ENCODE assay signal across 18 cellular contexts in the genomic region with DNA sequence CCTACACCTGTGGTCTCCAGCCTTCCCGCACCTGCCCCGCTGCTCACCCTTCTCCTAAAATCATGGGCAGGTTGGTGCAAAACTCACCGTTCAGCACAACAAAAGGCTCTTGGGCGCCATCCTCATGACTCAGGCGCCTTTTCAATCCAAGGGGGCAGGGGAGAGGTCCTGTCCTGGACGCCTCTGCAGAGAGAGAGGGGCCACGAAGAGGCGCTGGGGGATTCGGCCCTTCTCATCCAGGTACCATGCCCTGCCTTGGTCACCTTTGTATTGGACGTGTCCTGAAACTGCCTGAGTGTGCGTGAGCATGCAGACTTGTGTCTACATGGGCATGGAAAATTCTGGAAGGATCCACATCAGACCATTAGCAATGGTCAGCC. TPM values are rescaled to one million over a fixed set of nuclear protein-coding genes. Genes with fewer than 3 reads are reported as not detected.
DNase-seq lines count a peak whose midpoint lies in the region; ATAC-seq and TF ChIP-seq lines count a peak whose summit lies in the region.
"Had no signal": no experiment of that assay in that cellular context is flagged by ENCODE, and none has a peak within 500 bp of the region (broad histone marks: within the 10 kb centered on the region; RNA-seq: fewer than 3 reads in every experiment).

No MANE protein-coding gene starts in this region.

- ATAC-seq in Right ventricle myocardium superior (ENCODE audit: poor library complexity) (no peak), heart right ventricle (no peak), GM19463 (IDR thresholded peaks at IDR 0.05; ENCODE audit: unreplicated experiment) (no peak)

- H3K27me3 ChIP-seq in heart right ventricle: no peaks in the 10 kb centered on the region
- no peaks in the 10 kb centered on the region for H3K27me3 ChIP-seq in spleen (replicated peaks in 1 of 7)
- H3K27me3 ChIP-seq in GM23248 (replicated peaks; ENCODE audit: insufficient read depth): no peaks in the 10 kb centered on the region

- H3K4me3 ChIP-seq in heart right ventricle: no peak overlapping the region
- H3K4me3 ChIP-seq in spleen: no peak overlapping the region
- no peak overlapping the region for H3K4me3 ChIP-seq in GM23248
- H3K4me3 ChIP-seq: HAP-1 had no signal

- H3K9ac ChIP-seq in GM23248: no peak overlapping the region

- H3K4me1 ChIP-seq in heart right ventricle: no peaks in the 10 kb centered on the region
- peaks cover 0 to 2% (median 0%) of the 10 kb centered on the region in 6 donors for H3K4me1 ChIP-seq in spleen
- H3K4me1 ChIP-seq in GM23248 (ENCODE audit: insufficient read depth): no peaks in the 10 kb centered on the region
- H3K4me1 ChIP-seq: HAP-1 had no signal

- H3K9me3 ChIP-seq in heart right ventricle (no peaks in the 10 kb centered on the region), spleen (no peaks in the 10 kb centered on the region), GM23248 (ENCODE audit: low read depth) (no peaks in the 10 kb centered on the region)
- H3K9me3 ChIP-seq: HAP-1 had no signal

- DNase-seq in Right ventricle myocardium superior (peak; percentile 24), heart right ventricle (no peak), islet precursor cell (peak; percentile 33), spleen (peak; percentile 24), GM23248 (no peak), G401 (ENCODE audit: low spot score) (no peak)
- DNase-seq: ACHN; C1 segment of cervical spinal cord; DMS53; KG1; NCI-H1694; NCI-H2081 treated with DMSO at 0.1 percent for 48 hours; NCI-H510A; NCI-H748 treated with DMSO at 0.1 percent for 48 hours; NK-92 treated with Interleukin-12 subunit alpha and Interleukin-12 subunit beta, amount 100 ng/mL, for 24 hours; SHP77 had no signal

- H3K27ac ChIP-seq in heart right ventricle (no peak overlapping the region), spleen (no peak overlapping the region), GM23248 (no peak overlapping the region)

- no peaks in the 10 kb centered on the region for H3K9me2 ChIP-seq in GM23248 (ENCODE audit: insufficient read depth)

- TF ChIP-seq CTCF in heart right ventricle (IDR thresholded peaks at IDR 0.05) (no peak), spleen (IDR thresholded peaks at IDR 0.05 in 8 of 11, conservative IDR thresholded peaks at IDR 0.05 in 3 of 11) (no peak)

- H3K79me2 ChIP-seq in GM23248 (ENCODE audit: insufficient read depth): no peaks in the 10 kb centered on the region

- H4K20me1 ChIP-seq in GM23248 (ENCODE audit: insufficient read depth): no peaks in the 10 kb centered on the region

- H3F3A ChIP-seq in GM23248 (ENCODE audit: insufficient read depth): no peaks in the 10 kb centered on the region

- no peak overlapping the region for H3K4me2 ChIP-seq in GM23248 (ENCODE audit: unreplicated experiment)

- intact Hi-C loops in Right ventricle myocardium superior (cut with DNase I) (no loop called here), heart right ventricle (cut with DNase I) (loop anchor here in 1 of 10 donors (10.0 kb wide), 1 partner anchor 392 kb away; no protein-coding TSS in a partner anchor), spleen (cut with DNase I; ENCODE audit: low total_unique reads) (no loop called here)

- in situ Hi-C loops in GM23248 (cut with MboI): no loop called here
- in situ Hi-C loops in G401 (cut with HindIII; ENCODE audit: low sequenced_read_pairs): no loop called here

- H3K36me3 ChIP-seq in heart right ventricle (peaks cover 0 to 93% (median 6%) of the 10 kb centered on the region in 9 donors), spleen (peaks cover 0 to 98% (median 84%) of the 10 kb centered on the region in 6 donors), GM23248 (ENCODE audit: low read depth) (no peaks in the 10 kb centered on the region)
- H3K36me3 ChIP-seq: HAP-1 had no signal

- WGBS in heart right ventricle, 2 donors: 88 to 93% methylated on average over 11 of the region's 11 CpGs
- 89 to 96% (median 95%) methylated on average over 10 to 11 of the region's 11 CpGs for WGBS in spleen, 5 donors
- WGBS in GM23248 (ENCODE audit: low coverage in 1 of 2, low lambda C conversion rate in 2 of 2, missing lambda C conversion rate in 2 of 2), 2 experiments: 56 to 68% methylated on average over 11 of the region's 11 CpGs

- H2AFZ ChIP-seq in GM23248: no peak overlapping the region

- TF ChIP-seq POLR2A in spleen (IDR thresholded peaks at IDR 0.05): no peak

RNA-seq across cellular contexts. Expression of a gene that starts 53.5 kb away (rescaled TPM):
- total RNA-seq in Right ventricle myocardium superior (3.8 TPM), heart right ventricle (10 to 100 TPM in 1 of 10 donors, 1 to 10 TPM in 9; 3.7 to 13.2 (median 5.7) TPM), spleen (10 to 100 TPM; 20.9 to 31.4 (median 24.5) TPM)
- polyA plus RNA-seq in heart right ventricle (1 to 10 TPM; 1.8 to 2.6 TPM), spleen (10 to 100 TPM in 1 of 3 donors, 1 to 10 TPM in 2; 6.9 to 12.0 (median 9.5) TPM), GM23248 (2016; fragmentation: Nextera tagmentation; extraction: Ambion mirVana) (0.23 TPM in 1 of 2 replicates, not detected in the other)
- total RNA-seq in GM23248 (2014; rRNA removed; shearing (Covaris generic)): not detected in 2 replicates
- total RNA-seq in G401 (2014; rRNA removed; shearing (Covaris generic)): 0.37 and 0.86 TPM in 2 replicates

Comparison
In these comparisons a context has a peak if more than half of its experiments do, and no peak if none do; other contexts are left out.
1. DNase-seq: peak in Right ventricle myocardium superior (single experiment), islet precursor cell (single experiment) and spleen (single experiment); none in heart right ventricle (0 of 2), GM23248 (single experiment) and G401 (single experiment).